Comparison of ENCODE assay signal across 9 cellular contexts in genomic region chr3:11637901-11638668, GRCh38. TPM values are rescaled to one million over a fixed set of nuclear protein-coding genes. Genes with fewer than 3 reads are reported as not detected.
DNase-seq lines count a peak whose midpoint lies in the region; ATAC-seq and TF ChIP-seq lines count a peak whose summit lies in the region.
"Had no signal": no experiment of that assay in that cellular context is flagged by ENCODE, and none has a peak within 500 bp of the region (broad histone marks: within the 10 kb centered on the region; RNA-seq: fewer than 3 reads in every experiment).

No MANE protein-coding gene starts in this region.

- H3K27me3 ChIP-seq in adrenal gland = no peaks in the 10 kb centered on the region
- H3K27me3 ChIP-seq in kidney epithelial cell (ENCODE audit: control insufficient read depth, insufficient read depth, low read length) = no peaks in the 10 kb centered on the region
- H3K27me3 ChIP-seq in suprapubic skin = no peaks in the 10 kb centered on the region
- no peaks in the 10 kb centered on the region for H3K27me3 ChIP-seq in SJCRH30

- intact Hi-C loops in adrenal gland (cut with DNase I) = no loop called here

- H3K36me3 ChIP-seq in adrenal gland (replicated peaks in 1 of 2) (no peaks in the 10 kb centered on the region), kidney epithelial cell (ENCODE audit: control insufficient read depth, insufficient read depth, low read length) (no peaks in the 10 kb centered on the region), suprapubic skin (no peaks in the 10 kb centered on the region), SJCRH30 (peaks cover 3% of the 10 kb centered on the region; the same call in 1 of the 2 replicates)

- H3K4me3 ChIP-seq in adrenal gland (peak overlapping the region in 1 of 4 donors; percentile 37), kidney epithelial cell (ENCODE audit: low read depth, low read length) (peak overlapping the region; percentile 13), suprapubic skin (peak overlapping the region; percentile 31), SJCRH30 (no peak overlapping the region)

- TF ChIP-seq CTCF in adrenal gland (IDR thresholded peaks at IDR 0.05) (no peak), kidney epithelial cell (IDR thresholded peaks at IDR 0.05; ENCODE audit: insufficient read depth, low read length, poor library complexity, severe bottlenecking) (no peak), suprapubic skin (IDR thresholded peaks at IDR 0.05) (no peak)

- ATAC-seq in HG03135 (IDR thresholded peaks at IDR 0.05; ENCODE audit: unreplicated experiment) = no peak

- TF ChIP-seq EP300 in suprapubic skin (IDR thresholded peaks at IDR 0.05) = no peak

- peak overlapping the region in 4 of 5 donors; percentile 4 to 94 (median 69) for H3K27ac ChIP-seq in adrenal gland
- peak overlapping the region; percentile 90 for H3K27ac ChIP-seq in suprapubic skin
- no peak overlapping the region for H3K27ac ChIP-seq in SJCRH30
- H3K27ac ChIP-seq: 22Rv1 had no signal

- peak; percentile 29 for DNase-seq in DMS79 treated with DMSO at 0.1 percent for 48 hours (lab: John Stamatoyannopoulos, UW)
- no peak for DNase-seq in DMS79 (lab: John Stamatoyannopoulos, UW)
- DNase-seq in adrenal gland = no peak
- DNase-seq in kidney epithelial cell (ENCODE audit: low read depth) = no peak
- DNase-seq in suprapubic skin (ENCODE audit: low spot score in 2 of 2) = no peak
- DNase-seq in NCI-H446 treated with DMSO at 0.1 percent for 48 hours (lab: John Stamatoyannopoulos, UW) = no peak
- DNase-seq in SJCRH30 = no peak

- H3K4me1 ChIP-seq in adrenal gland (replicated peaks in 1 of 2) (peaks cover 58 to 84% of the 10 kb centered on the region in 2 donors), suprapubic skin (peaks cover 86% of the 10 kb centered on the region), SJCRH30 (peaks cover 23% of the 10 kb centered on the region)

- WGBS in adrenal gland, 4 donors = 17 to 28% (median 27%) methylated on average over 13 of the region's 13 CpGs
- WGBS in suprapubic skin = 35% methylated on average over 13 of the region's 13 CpGs

- TF ChIP-seq POLR2A in adrenal gland (IDR thresholded peaks at IDR 0.05) (no peak), suprapubic skin (IDR thresholded peaks at IDR 0.05) (peak in 1 of 2 donors; percentile 19)

- H3K9me3 ChIP-seq in adrenal gland (replicated peaks in 1 of 3) (no peaks in the 10 kb centered on the region), suprapubic skin (no peaks in the 10 kb centered on the region), SJCRH30 (replicated peaks) (no peaks in the 10 kb centered on the region)

RNA-seq across cellular contexts. Expression of gene VGLL4, which starts 5.6 kb away (rescaled TPM):
- total RNA-seq in adrenal gland (100 to 1,000 TPM in 5 of 8 donors, 10 to 100 TPM in 3; 38.3 to 153 (median 108) TPM), kidney epithelial cell (95.7 and 96.3 TPM in 2 replicates), suprapubic skin (10 to 100 TPM; 66.8 to 86.5 (median 75.9) TPM)
- 10 to 100 TPM; 46.2 to 78.1 (median 50.1) TPM for polyA plus RNA-seq in adrenal gland
- total RNA-seq in SJCRH30 (2014; rRNA removed; shearing (Covaris generic)) = 49.3 and 52.7 TPM in 2 replicates
